Comparison of ENCODE assay signal across 8 cellular contexts in the genomic region with DNA sequence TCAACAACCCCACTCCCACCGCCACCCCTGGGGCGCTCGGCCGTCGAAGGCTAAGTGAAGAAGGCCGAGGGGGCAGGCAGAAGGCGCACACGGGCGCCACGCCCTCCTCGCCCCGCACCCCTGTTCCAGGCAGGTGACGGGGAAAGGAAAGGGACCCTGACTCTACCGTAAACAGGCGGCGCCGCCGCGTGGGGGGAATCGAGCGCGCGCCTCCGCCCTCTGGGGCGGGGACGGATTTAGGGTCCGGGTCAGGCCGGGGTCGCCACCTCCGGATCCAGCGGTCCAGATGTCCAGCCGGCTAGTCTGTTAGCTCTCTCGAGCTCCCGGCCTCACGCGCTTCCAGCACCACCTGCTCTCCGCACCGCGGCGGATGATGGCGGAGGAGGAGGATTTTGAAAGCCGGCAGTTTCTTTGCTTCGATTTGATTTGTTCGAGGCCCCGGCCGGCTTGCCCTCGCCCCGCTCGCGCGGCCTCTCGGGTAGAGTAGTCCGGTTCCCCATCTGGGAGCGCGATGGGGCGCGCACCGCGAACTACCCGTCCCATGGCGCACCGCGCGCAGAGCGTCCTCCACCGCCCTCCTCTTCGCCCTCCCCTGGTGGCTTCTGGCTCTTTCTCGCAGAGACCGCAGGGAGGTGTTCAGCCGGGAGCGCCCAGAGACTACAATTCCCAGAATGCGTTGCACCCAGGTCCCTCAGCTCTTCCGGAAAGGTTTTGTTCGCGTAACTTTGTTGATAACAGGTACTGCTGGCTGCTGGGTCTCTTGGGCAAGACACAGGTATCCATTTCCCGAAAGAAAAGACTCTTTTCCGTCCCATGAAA. TPM values are rescaled to one million over a fixed set of nuclear protein-coding genes. Genes with fewer than 3 reads are reported as not detected.
DNase-seq lines count a peak whose midpoint lies in the region; ATAC-seq, FAIRE-seq and TF ChIP-seq lines count a peak whose summit lies in the region.

A gene with protein sequence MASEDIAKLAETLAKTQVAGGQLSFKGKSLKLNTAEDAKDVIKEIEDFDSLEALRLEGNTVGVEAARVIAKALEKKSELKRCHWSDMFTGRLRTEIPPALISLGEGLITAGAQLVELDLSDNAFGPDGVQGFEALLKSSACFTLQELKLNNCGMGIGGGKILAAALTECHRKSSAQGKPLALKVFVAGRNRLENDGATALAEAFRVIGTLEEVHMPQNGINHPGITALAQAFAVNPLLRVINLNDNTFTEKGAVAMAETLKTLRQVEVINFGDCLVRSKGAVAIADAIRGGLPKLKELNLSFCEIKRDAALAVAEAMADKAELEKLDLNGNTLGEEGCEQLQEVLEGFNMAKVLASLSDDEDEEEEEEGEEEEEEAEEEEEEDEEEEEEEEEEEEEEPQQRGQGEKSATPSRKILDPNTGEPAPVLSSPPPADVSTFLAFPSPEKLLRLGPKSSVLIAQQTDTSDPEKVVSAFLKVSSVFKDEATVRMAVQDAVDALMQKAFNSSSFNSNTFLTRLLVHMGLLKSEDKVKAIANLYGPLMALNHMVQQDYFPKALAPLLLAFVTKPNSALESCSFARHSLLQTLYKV (minus strand): TSS at position 368 of the 819 bp plus-strand sequence. CDS start 5,143 bp downstream, outside the sequence.

- H2AFZ ChIP-seq in keratinocyte (ENCODE audit: control insufficient read depth, low read length): peak within 1 kb of the TSS; percentile 61

- peak; percentile 88 for FAIRE-seq in keratinocyte (lab: Jason Lieb, UNC)

- peaks cover 50% of the 10 kb centered on the region for H3K4me1 Mint-ChIP-seq in chondrocyte (ENCODE audit: low read depth)

- peak; percentile 86 for TF ChIP-seq POLR2A in GM19193 (IDR thresholded peaks at IDR 0.05; ENCODE audit: extremely low read depth, insufficient read depth, insufficient read length)

- peak within 1 kb of the TSS; percentile 83 for H3K4me3 Mint-ChIP-seq in chondrocyte (ENCODE audit: unreplicated experiment)

- no peaks in the 10 kb centered on the region for H3K27me3 ChIP-seq in BE2C
- no peaks in the 10 kb centered on the region for H3K27me3 ChIP-seq in keratinocyte (ENCODE audit: control insufficient read depth, extremely low read depth, insufficient read depth, low read length)

- peaks cover 9% of the 10 kb centered on the region for H4K20me1 ChIP-seq in keratinocyte (ENCODE audit: control insufficient read depth, extremely low read depth, insufficient read depth, low read length)

- no peaks in the 10 kb centered on the region for H3K27me3 Mint-ChIP-seq in chondrocyte (ENCODE audit: low read depth)

- DNase-seq in BE2C (peak; percentile 99), NCI-H510A treated with DMSO at 0.1 percent for 48 hours (lab: John Stamatoyannopoulos, UW) (peak; percentile 95), chondrocyte (ENCODE audit: low spot score) (peak; percentile 100), keratinocyte (ENCODE audit: low read depth, low spot score) (peak; percentile 84)
- DNase-seq in activated CD4-positive, alpha-beta T cell treated with anti-CD3 and anti-CD28 coated beads for 24 hours (ENCODE audit: low read depth in 2 of 2): peak; percentile 94 to 96
- DNase-seq in stimulated activated CD4-positive, alpha-beta T cell treated with anti-CD3 and anti-CD28 coated beads, Interleukin-15, amount 100 ng/mL, for 1 hour (ENCODE audit: low read depth in 1 of 2, low spot score in 1 of 2): peak; percentile 94 to 97

- peak within 1 kb of the TSS; percentile 94 for H3K4me2 ChIP-seq in keratinocyte (ENCODE audit: control insufficient read depth, extremely low read depth, insufficient read depth, low read depth, low read length)

- no peaks in the 10 kb centered on the region for H3K9me3 ChIP-seq in BE2C
- no peaks in the 10 kb centered on the region for H3K9me3 ChIP-seq in keratinocyte (ENCODE audit: control insufficient read depth, low read depth, low read length)

- H3K36me3 Mint-ChIP-seq in chondrocyte (ENCODE audit: low read depth): peaks cover 3% of the 10 kb centered on the region

- peak within 1 kb of the TSS; percentile 95 for H3K9ac ChIP-seq in keratinocyte (ENCODE audit: control insufficient read depth, extremely low read depth, insufficient read depth, low read length)

- H3K79me2 ChIP-seq in keratinocyte (ENCODE audit: control insufficient read depth, insufficient read depth, low read length): peaks cover 39% of the 10 kb centered on the region

- peaks cover 2% of the 10 kb centered on the region for H3K9me1 ChIP-seq in keratinocyte (ENCODE audit: control insufficient read depth, extremely low read depth, insufficient read depth, low read length)

- H3K4me1 ChIP-seq in BE2C: peaks cover 3% of the 10 kb centered on the region
- peaks cover 57% of the 10 kb centered on the region for H3K4me1 ChIP-seq in keratinocyte (ENCODE audit: control insufficient read depth, extremely low read depth, insufficient read depth, low read length)

- peak within 1 kb of the TSS; percentile 94 for H3K27ac ChIP-seq in keratinocyte (ENCODE audit: control insufficient read depth, insufficient read depth, low read length)

- peak within 1 kb of the TSS; percentile 94 for H3K27ac Mint-ChIP-seq in chondrocyte (ENCODE audit: unreplicated experiment)

- ATAC-seq in HG03439 (IDR thresholded peaks at IDR 0.05; ENCODE audit: unreplicated experiment): peak; percentile 96

- dilution Hi-C loops in keratinocyte (cut with MboI; ENCODE audit: extremely low pct_ligation_motif_present, low sequenced_read_pairs): no loop called here

- peaks cover 38% of the 10 kb centered on the region for H3K36me3 ChIP-seq in BE2C
- H3K36me3 ChIP-seq in keratinocyte (ENCODE audit: control insufficient read depth in 2 of 2, extremely low read depth in 1 of 2, insufficient read depth in 2 of 2, low read length in 2 of 2): peaks cover 10 to 26% of the 10 kb centered on the region in 2 experiments

- TF ChIP-seq CTCF in BE2C (IDR thresholded peaks at IDR 0.05; ENCODE audit: low read depth, low read length) (peak; percentile 13; the same call in 1 of the 2 replicates), chondrocyte (IDR thresholded peaks at IDR 0.05) (peak; percentile 28), keratinocyte (optimal IDR thresholded peaks at IDR 0.05 in 1 of 3, IDR thresholded peaks at IDR 0.05 in 1 of 3, conservative IDR thresholded peaks at IDR 0.05 in 1 of 3; ENCODE audit: extremely low read depth in 1 of 3, insufficient read depth in 2 of 3, low read length in 3 of 3) (peak in 2 of 3 experiments; percentile 32 to 34)

- peak within 1 kb of the TSS; percentile 98 for H3K4me3 ChIP-seq in BE2C (ENCODE audit: low read depth, low read length)
- peak within 1 kb of the TSS; percentile 80 to 93 (median 90) for H3K4me3 ChIP-seq in keratinocyte (ENCODE audit: control insufficient read depth in 2 of 3, extremely low read depth in 1 of 3, insufficient read depth in 2 of 3, low read depth in 1 of 3, low read length in 3 of 3)

- H3K9me3 Mint-ChIP-seq in chondrocyte (ENCODE audit: low read depth): no peaks in the 10 kb centered on the region

RNA-seq across cellular contexts. Expression of the gene that starts here (rescaled TPM):
- 80.2 TPM for polyA plus RNA-seq in BE2C (2012; ENCODE audit: insufficient read depth, insufficient read length, low read depth)
- 34.7 to 38.6 TPM (median 35.4 TPM) in 3 replicates for total RNA-seq in chondrocyte
- 85.9 to 119 TPM (median 108 TPM) in 3 replicates for polyA plus RNA-seq in keratinocyte
- 142 TPM for polyA plus RNA-seq in keratinocyte (2011; ENCODE audit: low read depth)
- polyA plus RNA-seq in keratinocyte (2011; cell fraction: cytosol; rRNA removed): 83.4 and 129 TPM in 2 replicates
- 185 and 218 TPM in 2 replicates for polyA plus RNA-seq in keratinocyte (2011; cell fraction: nucleus; rRNA removed)
- polyA plus RNA-seq in keratinocyte (2012; ENCODE audit: low replicate concordance): 103 and 136 TPM in 2 replicates
- 120 to 206 TPM (median 128 TPM) in 3 replicates for polyA minus RNA-seq in keratinocyte
- 165 TPM for polyA minus RNA-seq in keratinocyte (2011; cell fraction: cytosol; rRNA and poly(A)+ RNA removed)
- polyA minus RNA-seq in keratinocyte (2011; cell fraction: nucleus; rRNA and poly(A)+ RNA removed): 87.8 and 92.2 TPM in 2 replicates

Comparison
In these comparisons a context has a peak if more than half of its experiments do, and no peak if none do; other contexts are left out.
1. Peak in every context shown above with its lines: DNase-seq, ATAC-seq, H3K4me3 ChIP-seq and H3K27ac ChIP-seq.